24 cellular contexts compared by ENCODE assay signal in the genomic region with DNA sequence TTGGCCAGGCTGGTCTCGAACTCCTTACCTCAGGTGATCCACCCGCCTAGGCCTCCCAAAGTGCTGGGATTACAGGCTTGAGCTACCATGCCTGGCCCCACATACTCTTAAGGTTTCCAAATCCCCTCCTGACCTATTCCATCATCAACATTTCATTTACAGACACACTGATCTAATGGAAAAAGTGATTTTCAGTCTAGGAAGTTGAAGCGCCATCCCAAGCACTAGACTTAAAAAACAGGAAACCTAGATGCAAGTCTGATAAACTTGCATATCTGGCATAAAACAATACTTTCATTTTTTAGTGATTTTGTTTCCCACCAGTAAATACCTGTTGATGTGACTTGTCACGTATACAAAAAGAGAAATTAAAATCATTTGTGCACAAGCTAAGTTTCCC. TPM values are rescaled to one million over a fixed set of nuclear protein-coding genes. Genes with fewer than 3 reads are reported as not detected.
DNase-seq lines count a peak whose midpoint lies in the region; ATAC-seq, FAIRE-seq and TF ChIP-seq lines count a peak whose summit lies in the region.
"Had no signal": no experiment of that assay in that cellular context is flagged by ENCODE, and none has a peak within 500 bp of the region (broad histone marks: within the 10 kb centered on the region; RNA-seq: fewer than 3 reads in every experiment).

No MANE protein-coding gene starts in this region.

- no peak for TF ChIP-seq RAD21 in SK-N-SH (IDR thresholded peaks at IDR 0.05; ENCODE audit: low read length)

- DNase-seq in SK-N-SH (no peak), astrocyte (ENCODE audit: low read depth) (peak; percentile 59), fibroblast of the aortic adventitia (ENCODE audit: low read depth) (peak; percentile 52), pulmonary artery endothelial cell (ENCODE audit: low read depth, low spot score) (peak; percentile 69), cerebellum (ENCODE audit: low spot score) (no peak), HuH-7.5 (ENCODE audit: low spot score) (no peak), mucosa of gallbladder (ENCODE audit: low spot score) (no peak)
- DNase-seq: activated CD4-positive, alpha-beta T cell treated with anti-CD3 and anti-CD28 coated beads, Interleukin-2, amount 10 ng/mL, durations not matched to agents 24 days and 14 days; activated naive CD4-positive, alpha-beta T cell treated with anti-CD3 and anti-CD28 coated beads, Interleukin-2, amount 50 U/mL, for 16 hours; aorta; CD4-positive, alpha-beta memory T cell; DMS153; glutamatergic neuron; KBM-7; NCI-H146; NCI-H526; stimulated activated CD4-positive, alpha-beta T cell treated with anti-CD3 and anti-CD28 coated beads, Interleukin-2, amount 100 ng/mL, for 24 hours; upper lobe of left lung had no signal

- H3K9ac ChIP-seq in SK-N-SH, result peak overlapping the region; percentile 67; the same call in 1 of the 2 replicates
- H3K9ac ChIP-seq in astrocyte (ENCODE audit: low read length), result peak overlapping the region; percentile 54

- H3K9me3 ChIP-seq in SK-N-SH (no peaks in the 10 kb centered on the region), astrocyte (ENCODE audit: insufficient read depth, low read depth, low read length) (no peaks in the 10 kb centered on the region)
- H3K9me3 ChIP-seq: neutrophil, upper lobe of left lung had no signal

- H3K36me3 ChIP-seq in SK-N-SH (replicated peaks in 1 of 2; ENCODE audit: control insufficient read depth in 1 of 2, insufficient read depth in 2 of 2, low read length in 1 of 2) (peaks cover 11 to 60% of the 10 kb centered on the region in 2 experiments), astrocyte (ENCODE audit: insufficient read depth, low read length) (peaks cover 30% of the 10 kb centered on the region)

- H3K27ac ChIP-seq in SK-N-SH (ENCODE audit: low read depth in 2 of 2, low read length in 1 of 2) (peak overlapping the region; percentile 60 to 98; a peak in 3 of 4 replicates), astrocyte (ENCODE audit: low read depth, low read length) (peak overlapping the region; percentile 81)
- H3K27ac ChIP-seq: 22Rv1, neutrophil, VCaP had no signal

- peaks cover 18% of the 10 kb centered on the region for H3K4me1 Mint-ChIP-seq in astrocyte (ENCODE audit: low read depth, unreplicated experiment)

- H3K9me3 Mint-ChIP-seq in astrocyte (ENCODE audit: unreplicated experiment), result no peaks in the 10 kb centered on the region
- H3K9me3 Mint-ChIP-seq: activated CD4-positive, alpha-beta T cell treated with anti-CD3 and anti-CD28 coated beads, Interleukin-2, amount 10 ng/mL, durations not matched to agents 24 days and 14 days; CD4-positive, alpha-beta memory T cell; memory B cell had no signal

- peaks cover 2 to 31% of the 10 kb centered on the region in 2 experiments; a peak in 3 of 4 replicates for H3K4me1 ChIP-seq in SK-N-SH (ENCODE audit: control insufficient read depth in 1 of 2, insufficient read depth in 2 of 2, low read depth in 1 of 2, low read length in 1 of 2)
- peaks cover 41% of the 10 kb centered on the region for H3K4me1 ChIP-seq in astrocyte (ENCODE audit: insufficient read depth, low read length)

- H3K27me3 Mint-ChIP-seq in astrocyte (ENCODE audit: low read depth, unreplicated experiment), result no peaks in the 10 kb centered on the region
- H3K27me3 Mint-ChIP-seq: activated CD4-positive, alpha-beta T cell treated with anti-CD3 and anti-CD28 coated beads, Interleukin-2, amount 10 ng/mL, durations not matched to agents 24 days and 14 days; CD4-positive, alpha-beta memory T cell; memory B cell had no signal

- peaks cover 11% of the 10 kb centered on the region for H3K36me3 Mint-ChIP-seq in astrocyte (ENCODE audit: low read depth, unreplicated experiment)

- FAIRE-seq in astrocyte (lab: Jason Lieb, UNC), result no peak
- FAIRE-seq: small intestine had no signal

- H3K27me3 ChIP-seq in SK-N-SH (ENCODE audit: insufficient read depth) (no peaks in the 10 kb centered on the region), astrocyte (ENCODE audit: insufficient read depth, low read length) (no peaks in the 10 kb centered on the region)
- H3K27me3 ChIP-seq: neutrophil, upper lobe of left lung had no signal

- no peak for ATAC-seq in SK-N-SH treated with all-trans-retinoic acid at 6 μM for 48 hours

- peaks cover 59% of the 10 kb centered on the region for H3F3A ChIP-seq in SK-N-SH (replicated peaks; ENCODE audit: insufficient read depth)

- no peak overlapping the region for H3K4me3 Mint-ChIP-seq in astrocyte (ENCODE audit: unreplicated experiment)
- H3K4me3 Mint-ChIP-seq: activated CD4-positive, alpha-beta T cell treated with anti-CD3 and anti-CD28 coated beads, Interleukin-2, amount 10 ng/mL, durations not matched to agents 24 days and 14 days; CD4-positive, alpha-beta memory T cell; memory B cell had no signal

- H3K27ac Mint-ChIP-seq in astrocyte (ENCODE audit: unreplicated experiment), result peak overlapping the region; percentile 69
- H3K27ac Mint-ChIP-seq: activated CD4-positive, alpha-beta T cell treated with anti-CD3 and anti-CD28 coated beads, Interleukin-2, amount 10 ng/mL, durations not matched to agents 24 days and 14 days; CD4-positive, alpha-beta memory T cell; memory B cell had no signal

- WGBS in SK-N-SH (ENCODE audit: low lambda C conversion rate), result 58% methylated on average over 4 of the region's 4 CpGs

- H2AFZ ChIP-seq in SK-N-SH (ENCODE audit: low read depth) (no peak overlapping the region), astrocyte (ENCODE audit: low read depth, low read length) (no peak overlapping the region)

- CTCF ChIA-PET in SK-N-SH (lab: Yijun Ruan, JAX), result interaction anchor here (4.7 kb wide), 1 partner anchor 44 kb away, joined by 28 read pairs; a partner anchor contains a TSS

- H3K4me2 ChIP-seq in SK-N-SH (peak overlapping the region; percentile 58), astrocyte (ENCODE audit: low read length) (peak overlapping the region; percentile 67)

- POLR2A ChIA-PET in SK-N-SH (lab: Yijun Ruan, JAX), result no interaction called here

- H3K4me3 ChIP-seq in SK-N-SH (ENCODE audit: low read depth in 2 of 2, low read length in 1 of 2) (no peak overlapping the region; a peak in 1 of 4 replicates), astrocyte (ENCODE audit: insufficient read depth, low read depth, low read length) (no peak overlapping the region), fibroblast of the aortic adventitia (ENCODE audit: low read depth, low read length) (no peak overlapping the region)
- H3K4me3 ChIP-seq: upper lobe of left lung had no signal

- TF ChIP-seq EP300 in SK-N-SH (IDR thresholded peaks at IDR 0.05; ENCODE audit: borderline replicate concordance in 1 of 2, low read depth in 1 of 2, low read length in 1 of 2), result no peak

- H4K20me1 ChIP-seq in SK-N-SH (ENCODE audit: insufficient read depth), result no peaks in the 10 kb centered on the region
- no peaks in the 10 kb centered on the region for H4K20me1 ChIP-seq in astrocyte (ENCODE audit: insufficient read depth, low read length)

- TF ChIP-seq CTCF in SK-N-SH (IDR thresholded peaks at IDR 0.05), result no peak
- no peak for TF ChIP-seq CTCF in astrocyte (IDR thresholded peaks at IDR 0.05; ENCODE audit: insufficient read depth, low read depth, low read length)
- TF ChIP-seq CTCF in fibroblast of the aortic adventitia (IDR thresholded peaks at IDR 0.05; ENCODE audit: insufficient read depth, low read length), result no peak

- H3K79me2 ChIP-seq in SK-N-SH (ENCODE audit: insufficient read depth) (peaks cover 69% of the 10 kb centered on the region), astrocyte (ENCODE audit: insufficient read depth, low read length) (peaks cover 44% of the 10 kb centered on the region)

- H3K9me2 ChIP-seq in SK-N-SH, result no peaks in the 10 kb centered on the region

TF ChIP-seq in SK-N-SH, 30 proteins besides CTCF, POLR2A, EP300 and RAD21 (continues in another document):
- no peak for TF ChIP-seq NRF1 (IDR thresholded peaks at IDR 0.05; ENCODE audit: low read depth, low read length)
- TF ChIP-seq, protein P1, sequence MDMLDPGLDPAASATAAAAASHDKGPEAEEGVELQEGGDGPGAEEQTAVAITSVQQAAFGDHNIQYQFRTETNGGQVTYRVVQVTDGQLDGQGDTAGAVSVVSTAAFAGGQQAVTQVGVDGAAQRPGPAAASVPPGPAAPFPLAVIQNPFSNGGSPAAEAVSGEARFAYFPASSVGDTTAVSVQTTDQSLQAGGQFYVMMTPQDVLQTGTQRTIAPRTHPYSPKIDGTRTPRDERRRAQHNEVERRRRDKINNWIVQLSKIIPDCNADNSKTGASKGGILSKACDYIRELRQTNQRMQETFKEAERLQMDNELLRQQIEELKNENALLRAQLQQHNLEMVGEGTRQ (IDR thresholded peaks at IDR 0.05; ENCODE audit: borderline replicate concordance, low read depth, low read length), result no peak
- TF ChIP-seq GABPA (IDR thresholded peaks at IDR 0.05; ENCODE audit: low read depth), result no peak
- no peak for TF ChIP-seq ELF1 (IDR thresholded peaks at IDR 0.05)
- no peak for TF ChIP-seq SMC3 (IDR thresholded peaks at IDR 0.05; ENCODE audit: low read depth, low read length)
- TF ChIP-seq TAF1 (IDR thresholded peaks at IDR 0.05; ENCODE audit: borderline replicate concordance, low read depth, low read length), result no peak
- no peak for TF ChIP-seq SIN3A (IDR thresholded peaks at IDR 0.05; ENCODE audit: borderline replicate concordance, low read depth, low read length)

TF ChIP-seq in SK-N-SH treated with all-trans-retinoic acid at 6 μM for 48 hours, 23 proteins besides CTCF, POLR2A, EP300 and RAD21 (continues in another document):
- TF ChIP-seq ESRRG (CRISPR knock-in tag; IDR thresholded peaks at IDR 0.05) (no peak), SNAI2 (CRISPR knock-in tag; IDR thresholded peaks at IDR 0.05) (no peak), ZFP3 (CRISPR knock-in tag; IDR thresholded peaks at IDR 0.05) (no peak)

RNA-seq across cellular contexts. Expression of a gene that starts 44.0 kb away (rescaled TPM):
- polyA plus RNA-seq in SK-N-SH (2012; rRNA removed), result 36.0 and 40.2 TPM in 2 replicates
- 26.0 and 28.4 TPM in 2 replicates for polyA plus RNA-seq in SK-N-SH (2012; cell fraction: cytosol; rRNA removed)
- polyA plus RNA-seq in SK-N-SH (2012; cell fraction: nucleus; rRNA removed), result 82.1 and 97.2 TPM in 2 replicates
- total RNA-seq in astrocyte, result 17.7 and 24.8 TPM in 2 replicates
- total RNA-seq in fibroblast of the aortic adventitia (ENCODE audit: low replicate concordance), result 24.9 and 62.4 TPM in 2 replicates
- 34.0 and 36.4 TPM in 2 replicates for total RNA-seq in pulmonary artery endothelial cell
- 12.8 TPM for total RNA-seq in cerebellum
- total RNA-seq in mucosa of gallbladder, result 31.8 TPM

Comparison
In these comparisons a context has a peak if more than half of its experiments do, and no peak if none do; other contexts are left out.
1. DNase-seq: peak in astrocyte (single experiment), fibroblast of the aortic adventitia (single experiment) and pulmonary artery endothelial cell (single experiment); none in SK-N-SH (single experiment), cerebellum (single experiment), HuH-7.5 (single experiment) and mucosa of gallbladder (single experiment).